8 cellular contexts compared by ENCODE assay signal in genomic region chr22:32411829-32412592, GRCh38. TPM values are rescaled to one million over a fixed set of nuclear protein-coding genes. Genes with fewer than 3 reads are reported as not detected.
A peak's percentile ranks its signal among the peaks of the same experiment; 100 is the strongest.
DNase-seq lines count a peak whose midpoint lies in the region; ATAC-seq and TF ChIP-seq lines count a peak whose summit lies in the region.

Gene RTCB (minus strand): TSS chr22:32412247. CDS start chr22:32412156, 91 bp downstream.

- H3K36me3 Mint-ChIP-seq in nephron (ENCODE audit: low read depth): peaks cover 18% of the 10 kb centered on the region

- H3K9me3 ChIP-seq in MG63 (no peaks in the 10 kb centered on the region), SJSA1 (replicated peaks) (no peaks in the 10 kb centered on the region)

- peaks cover 12% of the 10 kb centered on the region for H3K27me3 Mint-ChIP-seq in nephron (ENCODE audit: low read depth)

- ATAC-seq in GM21576 (IDR thresholded peaks at IDR 0.05; ENCODE audit: unreplicated experiment): peak; percentile 57

- peak within 1 kb of the TSS; percentile 86 to 96 (median 95) for H3K27ac Mint-ChIP-seq in nephron

- TF ChIP-seq CTCF in fibroblast of villous mesenchyme (IDR thresholded peaks at IDR 0.05; ENCODE audit: insufficient read depth, low read depth, low read length) (no peak), nephron (IDR thresholded peaks at IDR 0.05; ENCODE audit: unreplicated experiment in 3 of 3) (no peak)

- H3K27me3 ChIP-seq in MG63 (no peaks in the 10 kb centered on the region), SJSA1 (replicated peaks) (peaks cover 9% of the 10 kb centered on the region)

- H3K27ac ChIP-seq in SJSA1: peak within 1 kb of the TSS; percentile 8

- peaks cover 14% of the 10 kb centered on the region for H3K4me1 ChIP-seq in SJSA1 (replicated peaks)

- DNase-seq in COR-L47 (lab: John Stamatoyannopoulos, UW): peak; percentile 89
- DNase-seq in MG63: peak; percentile 93
- peak; percentile 90 to 93 for DNase-seq in SJSA1 (ENCODE audit: low read depth in 1 of 2, low spot score in 2 of 2)
- DNase-seq in activated gamma-delta T cell treated with anti-CD3 and anti-CD28 coated beads, Interleukin-2, amount 50 U/mL, for 16 hours (ENCODE audit: low read depth): peak; percentile 91
- peak; percentile 93 for DNase-seq in fibroblast of villous mesenchyme (ENCODE audit: low read depth)
- peak; percentile 93 for DNase-seq in stimulated activated naive CD4-positive, alpha-beta T cell treated with Interleukin-2 at 50 U/mL for 16 hours (lab: John Stamatoyannopoulos, UW)

- peaks cover 20% of the 10 kb centered on the region for H3K36me3 ChIP-seq in MG63
- H3K36me3 ChIP-seq in SJSA1: peaks cover 33% of the 10 kb centered on the region

- peak within 1 kb of the TSS; percentile 98 to 100 (median 98) for H3K4me3 Mint-ChIP-seq in nephron

- peak within 1 kb of the TSS; percentile 84 for H3K4me3 ChIP-seq in MG63
- peak within 1 kb of the TSS; percentile 58 for H3K4me3 ChIP-seq in SJSA1
- peak within 1 kb of the TSS; percentile 98 for H3K4me3 ChIP-seq in fibroblast of villous mesenchyme (ENCODE audit: low read depth, low read length)

- peaks cover 36% of the 10 kb centered on the region for H3K4me1 Mint-ChIP-seq in nephron

- no peaks in the 10 kb centered on the region for H3K9me3 Mint-ChIP-seq in nephron

RNA-seq across cellular contexts. Expression of gene RTCB, which starts in this region (rescaled TPM):
- total RNA-seq in MG63 (2014; rRNA removed; shearing (Covaris generic); ENCODE audit: low replicate concordance): 155 and 179 TPM in 2 replicates
- 196 TPM in 2 replicates for total RNA-seq in SJSA1 (2014; rRNA removed; shearing (Covaris generic))
- 98.2 and 111 TPM in 2 replicates for total RNA-seq in fibroblast of villous mesenchyme

Comparison
In these comparisons a context has a peak if more than half of its experiments do, and no peak if none do; other contexts are left out.
1. Peak in every context shown above with its lines: DNase-seq, ATAC-seq, H3K4me3 ChIP-seq and H3K27ac ChIP-seq.